35 cellular contexts compared by ENCODE assay signal in the genomic region with DNA sequence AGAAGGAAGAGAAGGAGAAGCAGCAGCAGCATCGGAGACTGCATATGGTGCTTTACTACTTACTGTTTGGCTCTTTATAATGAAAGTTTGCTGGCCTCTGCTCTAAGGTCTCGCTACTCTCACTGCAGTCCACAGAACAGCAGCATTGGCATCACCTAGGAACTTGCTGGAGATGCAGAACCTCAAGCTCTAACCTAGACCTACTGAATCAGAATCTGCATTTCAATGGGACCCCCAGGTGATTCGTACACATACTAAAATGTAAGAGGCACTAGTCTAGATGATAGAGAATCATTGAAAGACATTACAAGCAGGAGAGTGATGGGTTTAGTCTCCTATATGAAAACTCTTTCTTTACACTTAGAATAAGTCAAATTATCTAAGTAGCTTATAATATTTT.
"Had no signal": no experiment of that assay in that cellular context is flagged by ENCODE, and none has a peak within 500 bp of the region (broad histone marks: within the 10 kb centered on the region; RNA-seq: fewer than 3 reads in every experiment).

No MANE protein-coding gene starts in this region.

- H3K27ac Mint-ChIP-seq: activated CD4-positive, alpha-beta memory T cell treated with anti-CD3 and anti-CD28 coated beads for 36 hours; activated CD4-positive, alpha-beta T cell treated with anti-CD3 and anti-CD28 coated beads for 36 hours; activated CD4-positive, alpha-beta T cell treated with anti-CD3 and anti-CD28 coated beads, Interleukin-2, amount 10 ng/mL, durations not matched to agents 24 days and 14 days; activated CD8-positive, alpha-beta memory T cell treated with anti-CD3 and anti-CD28 coated beads, Interleukin-2, amount 10 ng/mL, durations not matched to agents 7 days and 5 days; activated CD8-positive, alpha-beta T cell treated with anti-CD3 and anti-CD28 coated beads, Interleukin-2, amount 10 ng/mL, durations not matched to agents 7 days and 5 days; activated naive CD4-positive, alpha-beta T cell treated with anti-CD3 and anti-CD28 coated beads for 36 hours; activated naive CD4-positive, alpha-beta T cell treated with anti-CD3 and anti-CD28 coated beads, Interleukin-2, amount 50 U/mL, for 24 hours; activated naive CD8-positive, alpha-beta T cell treated with anti-CD3 and anti-CD28 coated beads for 36 hours; activated naive CD8-positive, alpha-beta T cell treated with anti-CD3 and anti-CD28 coated beads, Interleukin-2, amount 50 U/mL, for 24 hours; activated T-helper 1 cell treated with anti-CD3 and anti-CD28 coated beads, Interleukin-12 subunit alpha, Interleukin-12 subunit beta, Interleukin-2, Interleukin-4 antibody, amounts not matched to agents 30 ng/mL and 10 ng/mL and 1 ng/mL, durations not matched to agents 14 hours and 24 hours and 36 hours; activated T-helper 2 cell treated with anti-CD3 and anti-CD28 coated beads, Interferon-gamma antibody, Interleukin-2, Interleukin-4, amounts not matched to agents 10 μg/mL and 5 μg/mL and 100 μg/mL, durations not matched to agents 14 hours and 24 hours and 36 hours; effector memory CD8-positive, alpha-beta T cell; T-helper 1 cell treated with Interleukin-12 subunit alpha and Interleukin-12 subunit beta and Interleukin-4 antibody, amounts not matched to agents 30 μg/mL and 1 μg/mL, for 36 hours had no signal

- H3K36me3 Mint-ChIP-seq: activated CD4-positive, alpha-beta memory T cell treated with anti-CD3 and anti-CD28 coated beads for 36 hours; activated CD8-positive, alpha-beta memory T cell treated with anti-CD3 and anti-CD28 coated beads, Interleukin-2, amount 10 ng/mL, durations not matched to agents 7 days and 5 days; activated naive CD4-positive, alpha-beta T cell treated with anti-CD3 and anti-CD28 coated beads, Interleukin-2, amount 50 U/mL, for 24 hours; activated naive CD8-positive, alpha-beta T cell treated with anti-CD3 and anti-CD28 coated beads for 36 hours had no signal

- H3K27me3 ChIP-seq: adrenal gland, body of pancreas, esophagus muscularis mucosa, foreskin keratinocyte, gastrocnemius medialis, heart left ventricle had no signal

- H3K27me3 Mint-ChIP-seq: activated CD4-positive, alpha-beta T cell treated with anti-CD3 and anti-CD28 coated beads, Interleukin-2, amount 10 ng/mL, durations not matched to agents 24 days and 14 days had no signal

- H3K9me3 Mint-ChIP-seq: activated CD4-positive, alpha-beta memory T cell treated with anti-CD3 and anti-CD28 coated beads for 36 hours; activated naive CD4-positive, alpha-beta T cell treated with anti-CD3 and anti-CD28 coated beads for 36 hours; activated naive CD4-positive, alpha-beta T cell treated with anti-CD3 and anti-CD28 coated beads, Interleukin-2, amount 50 U/mL, for 24 hours; activated naive CD8-positive, alpha-beta T cell treated with anti-CD3 and anti-CD28 coated beads for 36 hours; activated T-helper 2 cell treated with anti-CD3 and anti-CD28 coated beads, Interferon-gamma antibody, Interleukin-2, Interleukin-4, amounts not matched to agents 10 μg/mL and 5 μg/mL and 100 μg/mL, durations not matched to agents 14 hours and 24 hours and 36 hours; effector memory CD8-positive, alpha-beta T cell had no signal

- H3K4me3 Mint-ChIP-seq: activated CD4-positive, alpha-beta memory T cell treated with anti-CD3 and anti-CD28 coated beads for 36 hours; activated CD4-positive, alpha-beta T cell treated with anti-CD3 and anti-CD28 coated beads for 36 hours; activated CD4-positive, alpha-beta T cell treated with anti-CD3 and anti-CD28 coated beads, Interleukin-2, amount 10 ng/mL, durations not matched to agents 24 days and 14 days; activated CD8-positive, alpha-beta memory T cell treated with anti-CD3 and anti-CD28 coated beads, Interleukin-2, amount 10 ng/mL, durations not matched to agents 7 days and 5 days; activated CD8-positive, alpha-beta T cell treated with anti-CD3 and anti-CD28 coated beads, Interleukin-2, amount 10 ng/mL, durations not matched to agents 7 days and 5 days; activated naive CD4-positive, alpha-beta T cell treated with anti-CD3 and anti-CD28 coated beads for 36 hours; activated naive CD4-positive, alpha-beta T cell treated with anti-CD3 and anti-CD28 coated beads, Interleukin-2, amount 50 U/mL, for 24 hours; activated naive CD8-positive, alpha-beta T cell treated with anti-CD3 and anti-CD28 coated beads for 36 hours; activated naive CD8-positive, alpha-beta T cell treated with anti-CD3 and anti-CD28 coated beads, Interleukin-2, amount 50 U/mL, for 24 hours; activated T-helper 1 cell treated with anti-CD3 and anti-CD28 coated beads, Interleukin-12 subunit alpha, Interleukin-12 subunit beta, Interleukin-2, Interleukin-4 antibody, amounts not matched to agents 30 ng/mL and 10 ng/mL and 1 ng/mL, durations not matched to agents 14 hours and 24 hours and 36 hours; effector memory CD8-positive, alpha-beta T cell; T-helper 1 cell treated with Interleukin-12 subunit alpha and Interleukin-12 subunit beta and Interleukin-4 antibody, amounts not matched to agents 30 μg/mL and 1 μg/mL, for 36 hours had no signal

- H3K9me3 ChIP-seq: adrenal gland, body of pancreas, esophagus muscularis mucosa, gastrocnemius medialis had no signal

- H3K27ac ChIP-seq: adrenal gland, body of pancreas, esophagus muscularis mucosa, foreskin keratinocyte, gastrocnemius medialis, heart left ventricle, WERI-Rb-1 had no signal

- ATAC-seq: activated CD4-positive, alpha-beta T cell treated with anti-CD3 and anti-CD28 coated beads for 36 hours; activated CD8-positive, alpha-beta memory T cell treated with anti-CD3 and anti-CD28 coated beads, Interleukin-2, amount 10 ng/mL, durations not matched to agents 7 days and 5 days; activated CD8-positive, alpha-beta T cell treated with anti-CD3 and anti-CD28 coated beads, Interleukin-2, amount 10 ng/mL, durations not matched to agents 7 days and 5 days; activated naive CD8-positive, alpha-beta T cell treated with anti-CD3 and anti-CD28 coated beads, Interleukin-2, amount 50 U/mL, for 24 hours; body of pancreas; effector memory CD8-positive, alpha-beta T cell; foreskin keratinocyte; gastrocnemius medialis; heart left ventricle had no signal

- DNase-seq: activated CD4-positive, alpha-beta memory T cell treated with anti-CD3 and anti-CD28 coated beads for 36 hours; activated CD4-positive, alpha-beta T cell treated with anti-CD3 and anti-CD28 coated beads for 36 hours; activated CD4-positive, alpha-beta T cell treated with anti-CD3 and anti-CD28 coated beads, Interleukin-2, amount 10 ng/mL, durations not matched to agents 24 days and 14 days; activated CD4-positive, CD25-positive, alpha-beta regulatory T cell; activated CD4-positive, CD25-positive, alpha-beta regulatory T cell treated with anti-CD3 and anti-CD28 coated beads, Interleukin-2, amount 50 U/mL, for 72 hours; activated CD8-positive, alpha-beta memory T cell treated with anti-CD3 and anti-CD28 coated beads, Interleukin-2, amount 10 ng/mL, durations not matched to agents 7 days and 5 days; activated CD8-positive, alpha-beta memory T cell treated with anti-CD3 and anti-CD28 coated beads, Interleukin-2, amount 50 U/mL, for 4 hours; activated CD8-positive, alpha-beta T cell treated with anti-CD3 and anti-CD28 coated beads, Interleukin-2, amount 10 ng/mL, durations not matched to agents 7 days and 5 days; activated effector memory CD4-positive, alpha-beta T cell treated with anti-CD3 and anti-CD28 coated beads, Interleukin-2, amount 50 U/mL, for 16 hours; activated naive CD4-positive, alpha-beta T cell treated with anti-CD3 and anti-CD28 coated beads for 36 hours; activated naive CD8-positive, alpha-beta T cell treated with anti-CD3 and anti-CD28 coated beads for 36 hours; activated naive CD8-positive, alpha-beta T cell treated with anti-CD3 and anti-CD28 coated beads, Interleukin-2, amount 50 U/mL, for 24 hours; activated T-cell treated with anti-CD3 and anti-CD28 coated beads, Interleukin-2, amount 50 U/mL, for 1 hour; activated T-cell treated with anti-CD3 and anti-CD28 coated beads, Interleukin-2, amount 50 U/mL, for 48 hours; adrenal gland; amygdala; aorta; body of pancreas; caudate nucleus; cortex of kidney; dermis blood vessel endothelial cell; effector CD4-positive, alpha-beta T cell; effector memory CD8-positive, alpha-beta T cell; erythroblast; foreskin keratinocyte; gastrocnemius medialis; glutamatergic neuron; heart left ventricle; T1000; WERI-Rb-1 had no signal

- H3K36me3 ChIP-seq: adrenal gland, esophagus muscularis mucosa, gastrocnemius medialis, heart left ventricle, WERI-Rb-1 had no signal

- H3K4me3 ChIP-seq: adrenal gland, body of pancreas, esophagus muscularis mucosa, gastrocnemius medialis, heart left ventricle had no signal

- H3K4me1 ChIP-seq: adrenal gland, esophagus muscularis mucosa, gastrocnemius medialis, heart left ventricle had no signal

- H3K4me1 Mint-ChIP-seq: activated CD4-positive, alpha-beta T cell treated with anti-CD3 and anti-CD28 coated beads, Interleukin-2, amount 10 ng/mL, durations not matched to agents 24 days and 14 days; activated CD8-positive, alpha-beta memory T cell treated with anti-CD3 and anti-CD28 coated beads, Interleukin-2, amount 10 ng/mL, durations not matched to agents 7 days and 5 days; activated naive CD4-positive, alpha-beta T cell treated with anti-CD3 and anti-CD28 coated beads, Interleukin-2, amount 50 U/mL, for 24 hours had no signal
